Comparison of ENCODE assay signal across 9 cellular contexts in genomic region chr3:33786565-33787327, GRCh38. TPM values are rescaled to one million over a fixed set of nuclear protein-coding genes. Genes with fewer than 3 reads are reported as not detected.
DNase-seq lines count a peak whose midpoint lies in the region; ATAC-seq and TF ChIP-seq lines count a peak whose summit lies in the region.
"Had no signal": no experiment of that assay in that cellular context is flagged by ENCODE, and none has a peak within 500 bp of the region (broad histone marks: within the 10 kb centered on the region; RNA-seq: fewer than 3 reads in every experiment).

No MANE protein-coding gene starts in this region.

- H3K36me3 Mint-ChIP-seq in activated naive CD4-positive, alpha-beta T cell treated with anti-CD3 and anti-CD28 coated beads for 36 hours (ENCODE audit: low read depth), result no peaks in the 10 kb centered on the region
- H3K36me3 Mint-ChIP-seq in activated naive CD4-positive, alpha-beta T cell treated with anti-CD3 and anti-CD28 coated beads, Interleukin-2, amount 10 ng/mL, durations not matched to agents 7 days and 5 days, result no peaks in the 10 kb centered on the region
- H3K36me3 Mint-ChIP-seq in WTC11, result no peaks in the 10 kb centered on the region

- H3K4me3 ChIP-seq in iPS-15b (ENCODE audit: low read depth, low read length) (peak overlapping the region; percentile 12), stomach smooth muscle (ENCODE audit: low read length in 2 of 2) (peak overlapping the region; percentile 52 to 56)
- H3K4me3 ChIP-seq: lung had no signal

- no peak overlapping the region for H3K9ac ChIP-seq in iPS-15b (ENCODE audit: low read depth, low read length)
- H3K9ac ChIP-seq in stomach smooth muscle (ENCODE audit: low read length in 2 of 2), result no peak overlapping the region

- peak overlapping the region; percentile 48 for H3K4me3 Mint-ChIP-seq in activated naive CD4-positive, alpha-beta T cell treated with anti-CD3 and anti-CD28 coated beads for 36 hours
- no peak overlapping the region for H3K4me3 Mint-ChIP-seq in activated naive CD4-positive, alpha-beta T cell treated with anti-CD3 and anti-CD28 coated beads, Interleukin-2, amount 10 ng/mL, durations not matched to agents 7 days and 5 days
- peak overlapping the region; percentile 37 for H3K4me3 Mint-ChIP-seq in WTC11

- no peak for TF ChIP-seq CTCF in WTC11 (IDR thresholded peaks at IDR 0.05)

- peaks cover 2% of the 10 kb centered on the region for H3K27me3 ChIP-seq in iPS-15b (ENCODE audit: control insufficient read depth, insufficient read depth, low read length)
- no peaks in the 10 kb centered on the region for H3K27me3 ChIP-seq in stomach smooth muscle (ENCODE audit: control insufficient read depth in 1 of 2, insufficient read depth in 2 of 2, low read length in 2 of 2)

- H3K9me3 ChIP-seq in iPS-15b (ENCODE audit: control insufficient read depth, insufficient read depth, low read length) (no peaks in the 10 kb centered on the region), stomach smooth muscle (ENCODE audit: control insufficient read depth in 2 of 2, low read length in 2 of 2) (no peaks in the 10 kb centered on the region)

- ATAC-seq in WTC11 (peak; percentile 40), GM21515 (IDR thresholded peaks at IDR 0.05; ENCODE audit: unreplicated experiment) (no peak)

- no peaks in the 10 kb centered on the region for H3K36me3 ChIP-seq in iPS-15b (ENCODE audit: control insufficient read depth, insufficient read depth, low read length)
- no peaks in the 10 kb centered on the region for H3K36me3 ChIP-seq in stomach smooth muscle (ENCODE audit: control insufficient read depth in 2 of 2, insufficient read depth in 2 of 2, low read length in 2 of 2)

- no peak for DNase-seq in activated naive CD4-positive, alpha-beta T cell treated with anti-CD3 and anti-CD28 coated beads for 36 hours
- no peak for DNase-seq in activated naive CD4-positive, alpha-beta T cell treated with anti-CD3 and anti-CD28 coated beads, Interleukin-2, amount 10 ng/mL, durations not matched to agents 7 days and 5 days
- no peak for DNase-seq in WTC11 (ENCODE audit: low spot score)
- DNase-seq in DMS 273 treated with DMSO at 0.1 percent for 48 hours (lab: John Stamatoyannopoulos, UW), result no peak
- no peak for DNase-seq in hippocampal formation (lab: John Stamatoyannopoulos, UW)

- peaks cover 7% of the 10 kb centered on the region for H3K4me1 Mint-ChIP-seq in activated naive CD4-positive, alpha-beta T cell treated with anti-CD3 and anti-CD28 coated beads for 36 hours (ENCODE audit: low read depth)
- peaks cover 2% of the 10 kb centered on the region for H3K4me1 Mint-ChIP-seq in activated naive CD4-positive, alpha-beta T cell treated with anti-CD3 and anti-CD28 coated beads, Interleukin-2, amount 10 ng/mL, durations not matched to agents 7 days and 5 days
- peaks cover 25% of the 10 kb centered on the region for H3K4me1 Mint-ChIP-seq in WTC11

- no peak overlapping the region for H3K27ac Mint-ChIP-seq in activated naive CD4-positive, alpha-beta T cell treated with anti-CD3 and anti-CD28 coated beads for 36 hours
- no peak overlapping the region for H3K27ac Mint-ChIP-seq in activated naive CD4-positive, alpha-beta T cell treated with anti-CD3 and anti-CD28 coated beads, Interleukin-2, amount 10 ng/mL, durations not matched to agents 7 days and 5 days
- H3K27ac Mint-ChIP-seq in WTC11, result no peak overlapping the region

- no peaks in the 10 kb centered on the region for H3K9me3 Mint-ChIP-seq in activated naive CD4-positive, alpha-beta T cell treated with anti-CD3 and anti-CD28 coated beads for 36 hours
- H3K9me3 Mint-ChIP-seq in activated naive CD4-positive, alpha-beta T cell treated with anti-CD3 and anti-CD28 coated beads, Interleukin-2, amount 10 ng/mL, durations not matched to agents 7 days and 5 days, result no peaks in the 10 kb centered on the region
- peaks cover 9% of the 10 kb centered on the region for H3K9me3 Mint-ChIP-seq in WTC11

- H3K27me3 Mint-ChIP-seq in activated naive CD4-positive, alpha-beta T cell treated with anti-CD3 and anti-CD28 coated beads for 36 hours (ENCODE audit: low read depth), result no peaks in the 10 kb centered on the region
- H3K27me3 Mint-ChIP-seq in activated naive CD4-positive, alpha-beta T cell treated with anti-CD3 and anti-CD28 coated beads, Interleukin-2, amount 10 ng/mL, durations not matched to agents 7 days and 5 days, result peaks cover 24% of the 10 kb centered on the region
- H3K27me3 Mint-ChIP-seq in WTC11 (ENCODE audit: low read depth), result no peaks in the 10 kb centered on the region; the same call in 1 of the 2 replicates

- intact Hi-C loops in activated naive CD4-positive, alpha-beta T cell treated with anti-CD3 and anti-CD28 coated beads for 36 hours (cut with micrococcal nuclease), result loop anchor here (1.0 to 5.0 kb wide), 6 partner anchors 69 to 839 kb away; no protein-coding TSS in a partner anchor

- POLR2A ChIA-PET in WTC11 (lab: Charles Lee), result interaction anchor here (1.6 kb wide), 1 partner anchor 12 kb away, joined by 8 read pairs; the partner anchor contains the start of gene PDCD6IP

- CTCF ChIA-PET in activated naive CD4-positive, alpha-beta T cell treated with anti-CD3 and anti-CD28 coated beads for 36 hours (lab: Charles Lee), result interaction anchor here (0.6 to 2.0 kb wide), 36 partner anchors 8 to 1092 kb away, joined by 3 to 18 read pairs (median 4); partner anchors contain the start of gene PDCD6IP
- CTCF ChIA-PET in activated naive CD4-positive, alpha-beta T cell treated with anti-CD3 and anti-CD28 coated beads, Interleukin-2, amount 10 ng/mL, durations not matched to agents 7 days and 5 days (lab: Charles Lee), result interaction anchor here (0.6 to 3.3 kb wide), 32 partner anchors 9 to 1053 kb away, joined by 3 to 28 read pairs (median 4); partner anchors contain the start of gene PDCD6IP
- CTCF ChIA-PET in WTC11 (lab: Charles Lee), result interaction anchor here (0.6 to 2.2 kb wide), 67 partner anchors 8 to 839 kb away, joined by 3 to 47 read pairs (median 4); partner anchors contain the start of genes CLASP2, PDCD6IP and UBP1

- H3K27ac ChIP-seq in stomach smooth muscle (ENCODE audit: low read length), result no peak overlapping the region

- H3K4me1 ChIP-seq in iPS-15b (ENCODE audit: control insufficient read depth, insufficient read depth, low read length) (peaks cover 21% of the 10 kb centered on the region), stomach smooth muscle (ENCODE audit: control insufficient read depth, insufficient read depth, low read length) (peaks cover 5% of the 10 kb centered on the region)

TF ChIP-seq in WTC11, 78 proteins besides CTCF, POLR2A, EP300 and RAD21:
- TF ChIP-seq PRDM15 (CRISPR knock-in tag; IDR thresholded peaks at IDR 0.05) (0 out of 2 replicates have a peak, but pooled peaks have one; percentile 30), SMAD3 (CRISPR knock-in tag; IDR thresholded peaks at IDR 0.05; ENCODE audit: borderline replicate concordance) (no peak)

RNA-seq across cellular contexts. Expression of gene PDCD6IP, which starts 11.7 kb away (rescaled TPM):
- total RNA-seq in activated naive CD4-positive, alpha-beta T cell treated with anti-CD3 and anti-CD28 coated beads for 36 hours, result 100 to 1,000 TPM; 126 to 127 TPM
- total RNA-seq in WTC11 (2021), result 142 to 173 TPM (median 145 TPM) in 3 replicates
